In the genomic region with DNA sequence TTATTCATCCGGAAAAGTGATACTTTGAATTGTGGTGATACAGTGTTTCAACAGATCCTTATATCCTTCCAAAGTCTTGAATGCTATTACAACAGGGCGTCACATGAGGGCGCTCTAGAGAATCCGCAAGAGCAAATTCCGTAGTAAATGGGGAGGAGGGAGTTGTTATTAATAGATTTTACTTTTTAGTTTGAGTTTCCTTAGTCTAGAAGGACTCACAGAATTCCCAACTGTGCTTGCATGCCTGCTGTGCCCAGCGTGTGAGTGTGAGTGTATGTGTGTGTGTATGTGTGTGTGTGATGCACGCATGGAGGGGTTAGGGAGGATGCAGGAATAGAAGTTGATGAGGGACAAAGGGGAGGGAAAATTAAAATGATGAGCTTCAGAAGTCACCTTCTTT, we compare ENCODE assay signal across 8 cellular contexts.
DNase-seq lines count a peak whose midpoint lies in the region; ATAC-seq and TF ChIP-seq lines count a peak whose summit lies in the region.

No MANE protein-coding gene starts in this region.

- no peaks in the 10 kb centered on the region for H3K27me3 ChIP-seq in upper lobe of right lung

- intact Hi-C loops in left colon (cut with DNase I, micrococcal nuclease) (loop anchor here in 1 of 2 donors (5.0 to 10.0 kb wide), 2 partner anchors 281 to 432 kb away; a partner anchor contains a TSS), upper lobe of right lung (cut with DNase I) (no loop called here)

- H3K9me3 ChIP-seq in upper lobe of right lung = no peaks in the 10 kb centered on the region

- peaks cover 6% of the 10 kb centered on the region for H3K4me1 ChIP-seq in upper lobe of right lung

- peak; percentile 55 for ATAC-seq in left colon
- ATAC-seq in upper lobe of right lung = peak; percentile 70
- no peak for ATAC-seq in GM21447 (IDR thresholded peaks at IDR 0.05; ENCODE audit: unreplicated experiment)
- ATAC-seq in HG02759 (IDR thresholded peaks at IDR 0.05; ENCODE audit: unreplicated experiment) = no peak

- H3K4me3 ChIP-seq in GM12875 (ENCODE audit: low read depth, low read length) = no peak overlapping the region
- no peak overlapping the region for H3K4me3 ChIP-seq in cardiac fibroblast (replicated peaks in 1 of 2; ENCODE audit: low read depth in 2 of 2, low read length in 2 of 2)
- H3K4me3 ChIP-seq in upper lobe of right lung = no peak overlapping the region

- TF ChIP-seq CTCF in GM12875 (IDR thresholded peaks at IDR 0.05; ENCODE audit: borderline replicate concordance, insufficient read depth, low read depth, low read length) (peak; percentile 61; the same call in 1 of the 2 replicates), cardiac fibroblast (IDR thresholded peaks at IDR 0.05; ENCODE audit: low read depth, low read length) (peak; percentile 79), upper lobe of right lung (IDR thresholded peaks at IDR 0.05) (peak; percentile 76)

- no peaks in the 10 kb centered on the region for H3K36me3 ChIP-seq in upper lobe of right lung

- no peak overlapping the region for H3K27ac ChIP-seq in upper lobe of right lung

- DNase-seq in AG08395 (ENCODE audit: low spot score) (peak; percentile 43), NCI-H748 treated with DMSO at 0.1 percent for 48 hours (lab: John Stamatoyannopoulos, UW) (peak; percentile 55), cardiac fibroblast (ENCODE audit: low read depth in 2 of 2) (peak; percentile 81 to 82), left colon (peak in 1 of 2 donors; percentile 26), upper lobe of right lung (no peak)

Comparison
In these comparisons a context has a peak if more than half of its experiments do, and no peak if none do; other contexts are left out.
1. ATAC-seq: peak in left colon (single experiment) and upper lobe of right lung (single experiment); none in GM21447 (single experiment) and HG02759 (single experiment).
2. Peak in every context shown above with its lines, with median percentiles within 50 percentile points of each other: CTCF ChIP-seq.